ENCODE assay signal across 31 cellular contexts in genomic region chr2:128197059-128197458, GRCh38.
DNase-seq lines count a peak whose midpoint lies in the region; ATAC-seq, FAIRE-seq and TF ChIP-seq lines count a peak whose summit lies in the region.
"Had no signal": no experiment of that assay in that cellular context is flagged by ENCODE, and none has a peak within 500 bp of the region (broad histone marks: within the 10 kb centered on the region; RNA-seq: fewer than 3 reads in every experiment).

No MANE protein-coding gene starts in this region.

- no peak for DNase-seq in activated T-cell treated with anti-CD3 and anti-CD28 coated beads, Interleukin-2, amount 50 U/mL, for 24 hours
- no peak for DNase-seq in activated T-cell treated with anti-CD3 and anti-CD28 coated beads, Interleukin-2, amount 50 U/mL, for 48 hours
- no peak for DNase-seq in T-cell
- no peak for DNase-seq in endothelial cell of umbilical vein (ENCODE audit: low read depth, low spot score)
- DNase-seq in sigmoid colon: no peak
- DNase-seq: activated CD8-positive, alpha-beta memory T cell treated with anti-CD3 and anti-CD28 coated beads, Interleukin-2, amount 50 U/mL, for 4 hours; activated gamma-delta T cell; Calu3; foreskin keratinocyte; left ventricle myocardium superior; MG63; NCI-H1436; NCI-H2107; NCI-H524; occipital lobe; retina; spleen had no signal

- intact Hi-C loops in endothelial cell of umbilical vein (cut with micrococcal nuclease) (loop anchor here (2.0 kb wide), 1 partner anchor 36 kb away; no protein-coding TSS in a partner anchor), sigmoid colon (cut with DNase I) (loop anchor here (5.0 kb wide), 1 partner anchor 35 kb away; no protein-coding TSS in a partner anchor)

- H3K27me3 Mint-ChIP-seq in activated T-cell treated with anti-CD3 and anti-CD28 coated beads, Interleukin-2, amount 50 U/mL, for 24 hours: no peaks in the 10 kb centered on the region
- no peaks in the 10 kb centered on the region for H3K27me3 Mint-ChIP-seq in T-cell
- H3K27me3 Mint-ChIP-seq: B cell; IgD-negative memory B cell; stimulated activated naive CD8-positive, alpha-beta T cell treated with anti-CD3 and anti-CD28 coated beads, Interleukin-15, Interleukin-2, amounts not matched to agents 100 ng/mL and 50 ng/mL, for 24 hours had no signal

- H3K36me3 Mint-ChIP-seq in activated T-cell treated with anti-CD3 and anti-CD28 coated beads, Interleukin-2, amount 50 U/mL, for 24 hours (ENCODE audit: low read depth): peaks cover 42% of the 10 kb centered on the region
- peaks cover 8% of the 10 kb centered on the region for H3K36me3 Mint-ChIP-seq in T-cell

- H3K4me1 ChIP-seq in endothelial cell of umbilical vein (ENCODE audit: control insufficient read depth, extremely low read depth, insufficient read depth, low read length): peaks cover 17% of the 10 kb centered on the region
- peaks cover 0 to 23% (median 18%) of the 10 kb centered on the region in 4 donors for H3K4me1 ChIP-seq in sigmoid colon
- H3K4me1 ChIP-seq: foreskin keratinocyte had no signal

- no peak overlapping the region for H3K4me3 Mint-ChIP-seq in activated T-cell treated with anti-CD3 and anti-CD28 coated beads, Interleukin-2, amount 50 U/mL, for 24 hours
- H3K4me3 Mint-ChIP-seq in T-cell: peak overlapping the region in 1 of 3 donors; percentile 62
- H3K4me3 Mint-ChIP-seq: B cell, GM23338, IgD-negative memory B cell had no signal

- H3K9me1 ChIP-seq in endothelial cell of umbilical vein (replicated peaks; ENCODE audit: control insufficient read depth, extremely low read depth, insufficient read depth, low read length): no peaks in the 10 kb centered on the region

- H3K4me1 Mint-ChIP-seq in activated T-cell treated with anti-CD3 and anti-CD28 coated beads, Interleukin-2, amount 50 U/mL, for 24 hours (ENCODE audit: low read depth): peaks cover 30% of the 10 kb centered on the region
- peaks cover 30 to 40% (median 31%) of the 10 kb centered on the region in 3 donors for H3K4me1 Mint-ChIP-seq in T-cell

- ATAC-seq in T-cell (replicated peaks in 1 of 4) (peak in 1 of 4 experiments; percentile 24), HG02623 (IDR thresholded peaks at IDR 0.05; ENCODE audit: unreplicated experiment) (no peak), GM21737 (IDR thresholded peaks at IDR 0.05; ENCODE audit: unreplicated experiment) (no peak), HG03097 (IDR thresholded peaks at IDR 0.05; ENCODE audit: low FRiP score, unreplicated experiment) (no peak)
- ATAC-seq: foreskin keratinocyte, GM23338 had no signal

- no peak overlapping the region for H2AFZ ChIP-seq in endothelial cell of umbilical vein (ENCODE audit: low read depth, low read length)
- H2AFZ ChIP-seq: GM23338 had no signal

- H3K27ac Mint-ChIP-seq in activated T-cell treated with anti-CD3 and anti-CD28 coated beads, Interleukin-2, amount 50 U/mL, for 24 hours: peak overlapping the region; percentile 55
- peak overlapping the region; percentile 56 to 92 for H3K27ac Mint-ChIP-seq in T-cell
- H3K27ac Mint-ChIP-seq: GM23338 had no signal

- TF ChIP-seq EP300 in sigmoid colon (IDR thresholded peaks at IDR 0.05): no peak

- dilution Hi-C loops in endothelial cell of umbilical vein (cut with MboI; ENCODE audit: extremely low pct_ligation_motif_present, low sequenced_read_pairs): no loop called here

- H4K20me1 ChIP-seq in endothelial cell of umbilical vein (replicated peaks; ENCODE audit: control insufficient read depth, extremely low read depth, insufficient read depth, low read length): no peaks in the 10 kb centered on the region

- CTCF ChIA-PET in T-cell (lab: Charles Lee) (no interaction called here), endothelial cell of umbilical vein (lab: Charles Lee) (no interaction called here)

- no peak overlapping the region for H3K4me2 ChIP-seq in endothelial cell of umbilical vein (ENCODE audit: insufficient read depth, low read length)
- H3K4me2 ChIP-seq: GM23338 had no signal

- no peak overlapping the region for H3K4me3 ChIP-seq in endothelial cell of umbilical vein (replicated peaks in 1 of 3; ENCODE audit: insufficient read depth in 1 of 3, low read depth in 1 of 3, low read length in 3 of 3)
- H3K4me3 ChIP-seq in sigmoid colon: no peak overlapping the region
- H3K4me3 ChIP-seq: GM23338, MG63, mucosa of descending colon, Peyer's patch, spleen, upper lobe of left lung had no signal

- no peak for FAIRE-seq in endothelial cell of umbilical vein (lab: Jason Lieb, UNC)
- FAIRE-seq: A204.1, astrocyte, GM19239 had no signal

- no peaks in the 10 kb centered on the region for H3K9me3 Mint-ChIP-seq in activated T-cell treated with anti-CD3 and anti-CD28 coated beads, Interleukin-2, amount 50 U/mL, for 24 hours
- no peaks in the 10 kb centered on the region for H3K9me3 Mint-ChIP-seq in T-cell
- H3K9me3 Mint-ChIP-seq: GM23338; IgD-negative memory B cell; stimulated activated naive CD8-positive, alpha-beta T cell treated with anti-CD3 and anti-CD28 coated beads, Interleukin-15, Interleukin-2, amounts not matched to agents 100 ng/mL and 50 ng/mL, for 24 hours had no signal

- H3K9me3 ChIP-seq in endothelial cell of umbilical vein (replicated peaks; ENCODE audit: control insufficient read depth, insufficient read depth, low read length): no peaks in the 10 kb centered on the region
- no peaks in the 10 kb centered on the region for H3K9me3 ChIP-seq in sigmoid colon
- H3K9me3 ChIP-seq: MG63, mucosa of descending colon, Peyer's patch, spleen, upper lobe of left lung had no signal

- no TSS peak for BruUV-seq in endothelial cell of umbilical vein (replicated peaks; lab: Mats Ljungman, UMichigan)

- WGBS in sigmoid colon, 2 donors: 78 to 89% methylated on average over 8 of the region's 8 CpGs

- peak overlapping the region; percentile 57 for H3K27ac ChIP-seq in endothelial cell of umbilical vein (ENCODE audit: insufficient read depth, low read depth, low read length)
- H3K27ac ChIP-seq in sigmoid colon: peak overlapping the region; percentile 30 to 73 (median 63)
- H3K27ac ChIP-seq: epithelial cell of prostate, foreskin keratinocyte, spleen, upper lobe of left lung had no signal

- POLR2A ChIA-PET in T-cell (lab: Charles Lee) (no interaction called here), endothelial cell of umbilical vein (lab: Charles Lee) (no interaction called here)

- no peak for TF ChIP-seq CTCF in endothelial cell of umbilical vein (IDR thresholded peaks at IDR 0.05; ENCODE audit: extremely low read depth in 1 of 2, insufficient read depth in 1 of 2, low read depth in 1 of 2, low read length in 2 of 2)
- no peak for TF ChIP-seq CTCF in sigmoid colon (IDR thresholded peaks at IDR 0.05)

- no peaks in the 10 kb centered on the region for H3K27me3 ChIP-seq in endothelial cell of umbilical vein (ENCODE audit: control insufficient read depth in 2 of 2, insufficient read depth in 2 of 2, low read length in 2 of 2)
- no peaks in the 10 kb centered on the region for H3K27me3 ChIP-seq in sigmoid colon
- H3K27me3 ChIP-seq: foreskin keratinocyte, MG63, Peyer's patch, spleen, upper lobe of left lung had no signal

- H3K36me3 ChIP-seq in endothelial cell of umbilical vein (ENCODE audit: control insufficient read depth in 2 of 2, extremely low read depth in 1 of 2, insufficient read depth in 2 of 2, low read length in 2 of 2) (no peaks in the 10 kb centered on the region), sigmoid colon (no peaks in the 10 kb centered on the region)
- H3K36me3 ChIP-seq: Peyer's patch, upper lobe of left lung had no signal

- H3K79me2 ChIP-seq in endothelial cell of umbilical vein (ENCODE audit: control insufficient read depth, insufficient read depth, low read length): no peaks in the 10 kb centered on the region

- no peak overlapping the region for H3K9ac ChIP-seq in endothelial cell of umbilical vein (replicated peaks; ENCODE audit: extremely low read depth, insufficient read depth, low read length)

- TF ChIP-seq POLR2A in endothelial cell of umbilical vein (IDR thresholded peaks at IDR 0.05; ENCODE audit: low read depth, low read length): no peak
- no peak for TF ChIP-seq POLR2A in sigmoid colon (IDR thresholded peaks at IDR 0.05)

TF ChIP-seq in endothelial cell of umbilical vein, 7 proteins besides CTCF, POLR2A, EP300 and RAD21:
- TF ChIP-seq EZH2 (IDR thresholded peaks at IDR 0.05; ENCODE audit: borderline replicate concordance, low read depth, low read length, severe bottlenecking): no peak
